In the genomic region with DNA sequence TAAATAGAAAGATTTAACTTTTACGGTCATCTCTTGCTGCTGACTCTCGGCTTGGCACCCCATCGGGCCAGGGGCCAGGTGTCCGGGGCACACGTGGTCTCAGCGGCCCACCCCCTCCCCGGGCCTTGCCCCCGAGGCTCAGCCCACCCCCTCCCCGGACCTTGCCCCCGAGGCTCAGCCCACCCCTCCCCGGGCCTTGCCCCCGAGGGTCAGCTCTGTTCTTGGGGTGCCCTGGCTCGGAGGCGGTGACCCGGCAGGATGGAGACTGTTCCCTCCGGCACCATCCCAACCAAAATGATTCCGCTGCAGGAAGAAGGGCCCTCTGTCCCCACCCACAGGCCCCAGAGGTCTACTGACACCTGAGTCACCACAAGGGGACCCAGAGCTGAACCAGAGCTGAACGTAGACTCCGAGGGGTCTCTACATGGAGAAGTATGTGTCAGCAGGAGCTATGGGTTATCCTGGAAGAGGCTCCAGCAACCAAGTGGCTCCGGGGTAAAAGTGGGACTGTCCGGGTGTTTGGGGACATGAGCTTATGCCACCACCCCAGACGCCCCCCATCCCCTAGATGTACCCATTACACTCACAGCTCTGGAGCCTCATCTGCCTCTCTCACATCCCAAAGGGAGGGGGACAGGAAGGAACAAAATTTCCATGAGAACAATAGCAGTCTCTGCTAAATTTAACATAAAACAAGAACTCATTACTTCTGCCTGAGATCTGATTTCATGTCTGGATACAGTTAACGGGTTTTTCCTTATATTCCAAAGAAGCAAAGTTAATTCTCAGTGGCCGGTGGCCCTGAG, we compare ENCODE assay signal across 23 cellular contexts. TPM values are rescaled to one million over a fixed set of nuclear protein-coding genes. Genes with fewer than 3 reads are reported as not detected.
DNase-seq lines count a peak whose midpoint lies in the region; ATAC-seq and TF ChIP-seq lines count a peak whose summit lies in the region.
"Had no signal": no experiment of that assay in that cellular context is flagged by ENCODE, and none has a peak within 500 bp of the region (broad histone marks: within the 10 kb centered on the region; RNA-seq: fewer than 3 reads in every experiment).

No MANE protein-coding gene starts in this region.

- no peak overlapping the region for H4K8ac ChIP-seq in IMR-90 (ENCODE audit: low read depth in 2 of 2, low read length in 2 of 2)

- H2BK20ac ChIP-seq in IMR-90 (ENCODE audit: low read depth, low read length) = no peak overlapping the region

- H3K9ac ChIP-seq in BLaER1 (no peak overlapping the region), IMR-90 (ENCODE audit: low read depth, low read length) (no peak overlapping the region)

- H3K23ac ChIP-seq in IMR-90 (ENCODE audit: low read depth, low read length) = no peak overlapping the region

- H4K20me1 ChIP-seq in BLaER1 (peaks cover 90% of the 10 kb centered on the region), IMR-90 (ENCODE audit: insufficient read depth, low read length) (no peaks in the 10 kb centered on the region)

- H3K4me3 ChIP-seq in BLaER1 = no peak overlapping the region
- no peak overlapping the region for H3K4me3 ChIP-seq in IMR-90 (ENCODE audit: insufficient read depth, low read depth, low read length)
- H3K4me3 ChIP-seq: HAP-1 had no signal

- no peak overlapping the region for H2BK5ac ChIP-seq in IMR-90 (ENCODE audit: low read depth, low read length, poor library complexity, severe bottlenecking)

- peak overlapping the region; percentile 2; the same call in 1 of the 2 replicates for H3K27ac ChIP-seq in BLaER1
- H3K27ac ChIP-seq in IMR-90 (ENCODE audit: insufficient read depth, low read length) = no peak overlapping the region

- peaks cover 4% of the 10 kb centered on the region; the same call in 1 of the 2 replicates for H3K9me1 ChIP-seq in IMR-90 (ENCODE audit: insufficient read depth, low read length)

- peak overlapping the region; percentile 32 for H3K4ac ChIP-seq in IMR-90 (ENCODE audit: low read depth, low read length)

- no peaks in the 10 kb centered on the region for H3K9me3 ChIP-seq in BLaER1
- H3K9me3 ChIP-seq in IMR-90 (ENCODE audit: control insufficient read depth, insufficient read depth, low read length) = no peaks in the 10 kb centered on the region
- H3K9me3 ChIP-seq: BE2C, HAP-1 had no signal

- peak overlapping the region; percentile 55 for H2AK9ac ChIP-seq in IMR-90 (replicated peaks; ENCODE audit: low read depth, low read length, poor library complexity)

- no peak overlapping the region for H3K4me3 Mint-ChIP-seq in brain
- H3K4me3 Mint-ChIP-seq: HFFc6 had no signal

- H3K36me3 ChIP-seq in BLaER1 (no peaks in the 10 kb centered on the region), IMR-90 (ENCODE audit: control insufficient read depth, insufficient read depth, low read length) (no peaks in the 10 kb centered on the region)
- H3K36me3 ChIP-seq: BE2C, HAP-1 had no signal

- H3K36me3 Mint-ChIP-seq in brain = no peaks in the 10 kb centered on the region

- H3K18ac ChIP-seq in IMR-90 (ENCODE audit: low read depth, low read length) = no peak overlapping the region

- H3K4me2 ChIP-seq in BLaER1 (no peak overlapping the region), IMR-90 (ENCODE audit: low read depth, low read length) (no peak overlapping the region)

- H3K56ac ChIP-seq in IMR-90 (ENCODE audit: extremely low read depth, insufficient read depth, low read length) = no peak overlapping the region

- H2BK15ac ChIP-seq in IMR-90 (ENCODE audit: low read depth, low read length) = no peak overlapping the region

- in situ Hi-C loops in IMR-90 (cut with MboI; ENCODE audit: low sequenced_read_pairs) = no loop called here

- no peaks in the 10 kb centered on the region for H3K27me3 ChIP-seq in BLaER1
- H3K27me3 ChIP-seq in IMR-90 (ENCODE audit: control insufficient read depth, insufficient read depth, low read length) = no peaks in the 10 kb centered on the region
- H3K27me3 ChIP-seq: BE2C had no signal

- no peak for ATAC-seq in IMR-90 (ENCODE audit: low read depth)
- ATAC-seq in HG03378 (IDR thresholded peaks at IDR 0.05; ENCODE audit: unreplicated experiment) = no peak
- ATAC-seq: Panc1, SK-N-SH treated with all-trans-retinoic acid at 6 μM for 48 hours had no signal

- no peaks in the 10 kb centered on the region for H3K9me3 Mint-ChIP-seq in brain
- H3K9me3 Mint-ChIP-seq: HFFc6 had no signal

- peaks cover 0 to 9% of the 10 kb centered on the region in 2 experiments; a peak in 2 of 4 replicates for H3K79me1 ChIP-seq in IMR-90 (ENCODE audit: low read depth in 1 of 2, low read length in 2 of 2)

- H2AFZ ChIP-seq in IMR-90 (replicated peaks; ENCODE audit: low read length, poor library complexity) = no peak overlapping the region

- peaks cover 90% of the 10 kb centered on the region for H3K4me1 ChIP-seq in BLaER1
- H3K4me1 ChIP-seq in IMR-90 (ENCODE audit: control insufficient read depth, insufficient read depth, low read length) = peaks cover 10% of the 10 kb centered on the region

- intact Hi-C loops in IMR-90 (cut with micrococcal nuclease) = no loop called here

- WGBS in IMR-90 (ENCODE audit: extremely low coverage in 2 of 2, insufficient read length in 1 of 2), 2 experiments = no CpG with 5 or more reads among the region's 24 CpGs

- DNase-seq in IMR-90 (no peak), left kidney (ENCODE audit: low read depth, low spot score) (peak; percentile 0), NCI-H1092 treated with DMSO at 0.1 percent for 48 hours (lab: John Stamatoyannopoulos, UW) (no peak)
- DNase-seq in stimulated activated CD4-positive, alpha-beta T cell treated with anti-CD3 and anti-CD28 coated beads, Interleukin-15, amount 100 ng/mL, for 24 hours = no peak
- no peak for DNase-seq in stimulated activated naive CD4-positive, alpha-beta T cell (lab: John Stamatoyannopoulos, UW)
- DNase-seq: 8988T, ACHN, BE2C, Calu3, DND-41, HFFc6, NCI-H1048, NCI-H1417 treated with DMSO at 0.1 percent for 48 hours, NCI-H1694 treated with DMSO at 0.1 percent for 48 hours, NCI-H2081, NCI-H2227 treated with DMSO at 0.1 percent for 48 hours, NCI-H526 treated with DMSO at 0.1 percent for 48 hours had no signal

- no peak overlapping the region for H2BK120ac ChIP-seq in IMR-90 (ENCODE audit: low read depth, low read length)

- peak overlapping the region in 3 of 5 experiments; percentile 48 to 68 (median 53) for H3K27ac Mint-ChIP-seq in brain
- H3K27ac Mint-ChIP-seq: HFFc6 had no signal

- POLR2A ChIA-PET in IMR-90 (lab: Charles Lee; ENCODE audit: unreplicated experiment) = no interaction called here

- H4K5ac ChIP-seq in IMR-90 (ENCODE audit: low read depth, low read length) = no peak overlapping the region

- no peak overlapping the region for H3K14ac ChIP-seq in IMR-90 (replicated peaks; ENCODE audit: low read depth, low read length)

- no peak overlapping the region for H4K91ac ChIP-seq in IMR-90 (ENCODE audit: insufficient read depth, low read depth, low read length)

- dilution Hi-C loops in IMR-90 (cut with HindIII; ENCODE audit: low sequenced_read_pairs, unreplicated experiment) = no loop called here

- peaks cover 80% of the 10 kb centered on the region for H3K4me1 Mint-ChIP-seq in brain

- no peak for TF ChIP-seq CTCF in IMR-90 (conservative IDR thresholded peaks at IDR 0.05; ENCODE audit: low read depth, low read length)
- TF ChIP-seq CTCF in brain (conservative IDR thresholded peaks at IDR 0.05) = no peak

- TF ChIP-seq RAD21 in IMR-90 (IDR thresholded peaks at IDR 0.05; ENCODE audit: low read length) = no peak

- TF ChIP-seq POLR2A in IMR-90 (IDR thresholded peaks at IDR 0.05; ENCODE audit: low read depth, low read length) = no peak

- no TSS peak for BruUV-seq in IMR-90 (replicated peaks; lab: Mats Ljungman, UMichigan)

- peak overlapping the region; percentile 81; the same call in 1 of the 2 replicates for H2AK5ac ChIP-seq in IMR-90 (ENCODE audit: low read depth, low read length)

- no peaks in the 10 kb centered on the region for H3K27me3 Mint-ChIP-seq in brain

- CTCF ChIA-PET in IMR-90 (lab: Yijun Ruan, JAX) = no interaction called here

TF ChIP-seq in IMR-90, 13 proteins besides CTCF, POLR2A, EP300 and RAD21 (continues in another document):
- TF ChIP-seq, protein P1, sequence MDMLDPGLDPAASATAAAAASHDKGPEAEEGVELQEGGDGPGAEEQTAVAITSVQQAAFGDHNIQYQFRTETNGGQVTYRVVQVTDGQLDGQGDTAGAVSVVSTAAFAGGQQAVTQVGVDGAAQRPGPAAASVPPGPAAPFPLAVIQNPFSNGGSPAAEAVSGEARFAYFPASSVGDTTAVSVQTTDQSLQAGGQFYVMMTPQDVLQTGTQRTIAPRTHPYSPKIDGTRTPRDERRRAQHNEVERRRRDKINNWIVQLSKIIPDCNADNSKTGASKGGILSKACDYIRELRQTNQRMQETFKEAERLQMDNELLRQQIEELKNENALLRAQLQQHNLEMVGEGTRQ (IDR thresholded peaks at IDR 0.05; ENCODE audit: low read depth, low read length) = no peak
- TF ChIP-seq MAZ (IDR thresholded peaks at IDR 0.05; ENCODE audit: borderline replicate concordance, low read depth, low read length) (no peak), MXI1 (IDR thresholded peaks at IDR 0.05; ENCODE audit: borderline replicate concordance, low read depth, low read length) (no peak), NFE2L2 (IDR thresholded peaks at IDR 0.05; ENCODE audit: low read depth, low read length) (no peak), RCOR1 (IDR thresholded peaks at IDR 0.05; ENCODE audit: insufficient replicate concordance, low read length) (no peak), CHD1 (IDR thresholded peaks at IDR 0.05; ENCODE audit: low read depth, low read length) (no peak), CEBPB (IDR thresholded peaks at IDR 0.05; ENCODE audit: low read depth, low read length) (no peak)
- TF ChIP-seq, protein P2, sequence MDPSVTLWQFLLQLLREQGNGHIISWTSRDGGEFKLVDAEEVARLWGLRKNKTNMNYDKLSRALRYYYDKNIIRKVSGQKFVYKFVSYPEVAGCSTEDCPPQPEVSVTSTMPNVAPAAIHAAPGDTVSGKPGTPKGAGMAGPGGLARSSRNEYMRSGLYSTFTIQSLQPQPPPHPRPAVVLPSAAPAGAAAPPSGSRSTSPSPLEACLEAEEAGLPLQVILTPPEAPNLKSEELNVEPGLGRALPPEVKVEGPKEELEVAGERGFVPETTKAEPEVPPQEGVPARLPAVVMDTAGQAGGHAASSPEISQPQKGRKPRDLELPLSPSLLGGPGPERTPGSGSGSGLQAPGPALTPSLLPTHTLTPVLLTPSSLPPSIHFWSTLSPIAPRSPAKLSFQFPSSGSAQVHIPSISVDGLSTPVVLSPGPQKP (IDR thresholded peaks at IDR 0.05; ENCODE audit: borderline replicate concordance, low read depth, low read length) = no peak

RNA-seq across cellular contexts. Expression of a gene that starts 38.4 kb away (rescaled TPM):
- total RNA-seq in IMR-90 (2012; rRNA removed) = 2.5 and 4.2 TPM in 2 replicates
- polyA plus RNA-seq in IMR-90 (2012; rRNA removed) = 9.3 and 10.9 TPM in 2 replicates
- 8.0 and 18.4 TPM in 2 replicates for polyA plus RNA-seq in IMR-90 (2012; cell fraction: cytosol; rRNA removed)
- polyA plus RNA-seq in IMR-90 (2012; cell fraction: nucleus; rRNA removed; ENCODE audit: low replicate concordance) = 21.0 and 35.8 TPM in 2 replicates
- polyA plus RNA-seq in brain (ENCODE audit: insufficient read depth, low read depth, low replicate concordance) = 59.5 TPM

RNA-seq across cellular contexts. Expression of a gene that starts 58.5 kb away (rescaled TPM):
- total RNA-seq in IMR-90 (2012; rRNA removed) = 363 and 489 TPM in 2 replicates
- polyA plus RNA-seq in IMR-90 (2012; rRNA removed) (189 and 201 TPM in 2 replicates), brain (ENCODE audit: insufficient read depth, low read depth, low replicate concordance) (307 TPM)
- polyA plus RNA-seq in IMR-90 (2012; cell fraction: cytosol; rRNA removed) = 99.3 and 323 TPM in 2 replicates
- 76.3 and 102 TPM in 2 replicates for polyA plus RNA-seq in IMR-90 (2012; cell fraction: nucleus; rRNA removed; ENCODE audit: low replicate concordance)
